8 cellular contexts compared by ENCODE assay signal in genomic region chr20:41030536-41031242, GRCh38. TPM values are rescaled to one million over a fixed set of nuclear protein-coding genes. Genes with fewer than 3 reads are reported as not detected.
DNase-seq lines count a peak whose midpoint lies in the region; ATAC-seq lines count a peak whose summit lies in the region.

No MANE protein-coding gene starts in this region.

- no peaks in the 10 kb centered on the region for H3K9me3 ChIP-seq in esophagus (ENCODE audit: control insufficient read depth in 2 of 2, insufficient read depth in 1 of 2, low read depth in 1 of 2, low read length in 1 of 2)

- 45 to 46% methylated on average over 5 of the region's 5 CpGs for WGBS in esophagus, 2 donors

- H3K27me3 ChIP-seq in esophagus (ENCODE audit: control insufficient read depth in 1 of 2, insufficient read depth in 2 of 2, low read length in 2 of 2) = no peaks in the 10 kb centered on the region

- H3K4me1 ChIP-seq in esophagus (ENCODE audit: control insufficient read depth in 2 of 2, insufficient read depth in 2 of 2, low read length in 1 of 2) = peaks cover 0 to 4% of the 10 kb centered on the region in 2 donors

- peaks cover 0 to 2% of the 10 kb centered on the region in 2 donors for H3K36me3 ChIP-seq in esophagus (ENCODE audit: control insufficient read depth in 2 of 2, insufficient read depth in 2 of 2, low read length in 1 of 2)

- H3K27ac ChIP-seq in esophagus (ENCODE audit: low read depth in 2 of 2, low read length in 1 of 2) = peak overlapping the region in 1 of 2 donors; percentile 13

- H3K4me3 ChIP-seq in GM08714 (ENCODE audit: low read length) = peak overlapping the region; percentile 89
- peak overlapping the region; percentile 11 to 90 for H3K4me3 ChIP-seq in esophagus (ENCODE audit: low read depth in 1 of 2, low read length in 2 of 2)

- DNase-seq in OCI-M1 (lab: John Stamatoyannopoulos, UW) = peak; percentile 25
- peak; percentile 8 for DNase-seq in retina
- DNase-seq in stimulated activated CD4-positive, alpha-beta T cell treated with anti-CD3 and anti-CD28 coated beads, Interleukin-12 subunit alpha, Interleukin-12 subunit beta, amount 100 ng/mL, for 4 hours = no peak
- no peak for DNase-seq in NCI-H1048 (lab: John Stamatoyannopoulos, UW)
- DNase-seq in HK-2 (ENCODE audit: unreplicated experiment) = no peak

- ATAC-seq in HG03442 (IDR thresholded peaks at IDR 0.05; ENCODE audit: unreplicated experiment) = no peak

RNA-seq across cellular contexts. Expression of gene TOP1, which starts 2.1 kb away (rescaled TPM):
- 10 to 100 TPM; 25.7 to 27.0 TPM for polyA plus RNA-seq in esophagus

Comparison
In these comparisons a context has a peak if more than half of its experiments do, and no peak if none do; other contexts are left out.
1. DNase-seq: peak in OCI-M1 (single experiment) and retina (single experiment); none in stimulated activated CD4-positive, alpha-beta T cell treated with anti-CD3 and anti-CD28 coated beads, Interleukin-12 subunit alpha, Interleukin-12 subunit beta, amount 100 ng/mL, for 4 hours (single experiment), NCI-H1048 (single experiment) and HK-2 (single experiment).